ENCODE assay signal across 17 cellular contexts in the genomic region with DNA sequence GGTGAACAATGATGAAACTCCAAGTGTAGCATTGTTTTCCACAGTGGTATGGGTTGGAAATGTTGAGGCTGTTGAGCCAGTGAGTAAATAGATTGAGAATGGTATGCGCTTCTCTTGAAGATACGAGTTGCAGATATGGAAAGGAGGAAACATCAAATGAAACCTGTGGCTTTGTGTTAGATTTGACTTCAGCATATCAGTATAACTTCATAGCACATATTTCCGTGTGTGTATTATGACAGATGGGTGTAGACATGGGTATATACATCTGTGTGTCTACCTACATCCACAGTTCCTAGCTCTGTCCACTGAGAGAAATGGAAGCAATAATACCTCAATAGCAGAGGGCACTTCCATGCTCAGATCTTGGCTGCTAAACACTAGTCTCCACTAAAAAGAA. TPM values are rescaled to one million over a fixed set of nuclear protein-coding genes. Genes with fewer than 3 reads are reported as not detected.
DNase-seq lines count a peak whose midpoint lies in the region; ATAC-seq and TF ChIP-seq lines count a peak whose summit lies in the region.
"Had no signal": no experiment of that assay in that cellular context is flagged by ENCODE, and none has a peak within 500 bp of the region (broad histone marks: within the 10 kb centered on the region; RNA-seq: fewer than 3 reads in every experiment).

No MANE protein-coding gene starts in this region.

- H3K27me3 ChIP-seq in CD8-positive, alpha-beta T cell (ENCODE audit: insufficient read depth, low read length): no peaks in the 10 kb centered on the region
- no peaks in the 10 kb centered on the region for H3K27me3 ChIP-seq in osteoblast (ENCODE audit: insufficient read depth, low read length)
- H3K27me3 ChIP-seq: BE2C had no signal

- H3K4me3 Mint-ChIP-seq in activated T-cell treated with anti-CD3 and anti-CD28 coated beads, Interleukin-2, amount 50 U/mL, for 4 hours: no peak overlapping the region
- no peak overlapping the region for H3K4me3 Mint-ChIP-seq in CD8-positive, alpha-beta T cell
- no peak overlapping the region for H3K4me3 Mint-ChIP-seq in activated T-helper 1 cell treated with anti-CD3 and anti-CD28 coated beads, Interleukin-12 subunit alpha, Interleukin-12 subunit beta, Interleukin-2, Interleukin-4 antibody, amounts not matched to agents 30 ng/mL and 10 ng/mL and 1 ng/mL, durations not matched to agents 14 hours and 24 hours and 36 hours
- H3K4me3 Mint-ChIP-seq: CD8-positive, alpha-beta memory T cell had no signal

- CTCF ChIA-PET in CD8-positive, alpha-beta T cell (lab: Charles Lee): interaction anchor here (1.2 kb wide), 1 partner anchor 23 kb away, joined by 4 read pairs; no protein-coding TSS in a partner anchor

- no peak overlapping the region for H2AFZ ChIP-seq in osteoblast (ENCODE audit: low read length)

- ATAC-seq in activated T-cell treated with anti-CD3 and anti-CD28 coated beads, Interleukin-2, amount 50 U/mL, for 4 hours: peak; percentile 29 to 39
- ATAC-seq in CD8-positive, alpha-beta T cell: no peak
- no peak for ATAC-seq in GM21360 (IDR thresholded peaks at IDR 0.05; ENCODE audit: unreplicated experiment)
- ATAC-seq: A549 had no signal

- H3K79me2 ChIP-seq in osteoblast (ENCODE audit: insufficient read depth, low read length): peaks cover 19% of the 10 kb centered on the region

- intact Hi-C loops in CD8-positive, alpha-beta T cell (cut with DNase I, micrococcal nuclease): no loop called here
- intact Hi-C loops in activated T-helper 1 cell treated with anti-CD3 and anti-CD28 coated beads, Interleukin-12 subunit alpha, Interleukin-12 subunit beta, Interleukin-2, Interleukin-4 antibody, amounts not matched to agents 30 ng/mL and 10 ng/mL and 1 ng/mL, durations not matched to agents 14 hours and 24 hours and 36 hours (cut with micrococcal nuclease): no loop called here

- H3K27me3 Mint-ChIP-seq in activated T-cell treated with anti-CD3 and anti-CD28 coated beads, Interleukin-2, amount 50 U/mL, for 4 hours (ENCODE audit: low read depth): peaks cover 7% of the 10 kb centered on the region
- no peaks in the 10 kb centered on the region for H3K27me3 Mint-ChIP-seq in CD8-positive, alpha-beta T cell (ENCODE audit: low read depth)
- H3K27me3 Mint-ChIP-seq in activated T-helper 1 cell treated with anti-CD3 and anti-CD28 coated beads, Interleukin-12 subunit alpha, Interleukin-12 subunit beta, Interleukin-2, Interleukin-4 antibody, amounts not matched to agents 30 ng/mL and 10 ng/mL and 1 ng/mL, durations not matched to agents 14 hours and 24 hours and 36 hours (ENCODE audit: insufficient read depth): peaks cover 14% of the 10 kb centered on the region

- H3K4me3 ChIP-seq in CD8-positive, alpha-beta T cell (ENCODE audit: low read depth, low read length): no peak overlapping the region
- no peak overlapping the region for H3K4me3 ChIP-seq in osteoblast (ENCODE audit: insufficient read depth, low read length)
- H3K4me3 ChIP-seq: A549 had no signal

- no peak overlapping the region for H3K27ac ChIP-seq in CD8-positive, alpha-beta T cell (ENCODE audit: low read depth, low read length)
- H3K27ac ChIP-seq in osteoblast (ENCODE audit: low read depth, low read length): no peak overlapping the region
- H3K27ac ChIP-seq: A549, C4-2B had no signal

- H3K4me1 Mint-ChIP-seq in activated T-cell treated with anti-CD3 and anti-CD28 coated beads, Interleukin-2, amount 50 U/mL, for 4 hours (ENCODE audit: low read depth): peaks cover 19% of the 10 kb centered on the region
- peaks cover 44% of the 10 kb centered on the region for H3K4me1 Mint-ChIP-seq in CD8-positive, alpha-beta T cell (ENCODE audit: low read depth)
- peaks cover 33% of the 10 kb centered on the region for H3K4me1 Mint-ChIP-seq in activated T-helper 1 cell treated with anti-CD3 and anti-CD28 coated beads, Interleukin-12 subunit alpha, Interleukin-12 subunit beta, Interleukin-2, Interleukin-4 antibody, amounts not matched to agents 30 ng/mL and 10 ng/mL and 1 ng/mL, durations not matched to agents 14 hours and 24 hours and 36 hours (ENCODE audit: low read depth)

- H3K9me3 ChIP-seq in CD8-positive, alpha-beta T cell (ENCODE audit: low read length): peaks cover 8% of the 10 kb centered on the region
- peaks cover 9% of the 10 kb centered on the region for H3K9me3 ChIP-seq in osteoblast (ENCODE audit: low read depth, low read length)

- no peak for DNase-seq in activated T-cell treated with anti-CD3 and anti-CD28 coated beads, Interleukin-2, amount 50 U/mL, for 4 hours
- DNase-seq in activated T-cell treated with anti-CD3 and anti-CD28 coated beads for 4 hours: no peak
- DNase-seq in 8988T: peak; percentile 1
- DNase-seq in CD8-positive, alpha-beta T cell: no peak
- DNase-seq in activated T-helper 1 cell treated with anti-CD3 and anti-CD28 coated beads, Interleukin-12 subunit alpha, Interleukin-12 subunit beta, Interleukin-2, Interleukin-4 antibody, amounts not matched to agents 30 ng/mL and 10 ng/mL and 1 ng/mL, durations not matched to agents 14 hours and 24 hours and 36 hours (ENCODE audit: low spot score): no peak
- no peak for DNase-seq in OCI-M1 (lab: John Stamatoyannopoulos, UW)
- no peak for DNase-seq in osteoblast (ENCODE audit: insufficient read length, low spot score, missing footprints)
- DNase-seq: BE2C; CD8-positive, alpha-beta memory T cell; DMS53; GF-D8; HCEC 1CT; IMR-90 had no signal

- no peak overlapping the region for H3K4me2 ChIP-seq in osteoblast (ENCODE audit: insufficient read depth, low read length)
- H3K4me2 ChIP-seq: A549 had no signal

- no peak for TF ChIP-seq CTCF in CD8-positive, alpha-beta T cell (IDR thresholded peaks at IDR 0.05)
- TF ChIP-seq CTCF in osteoblast (IDR thresholded peaks at IDR 0.05; ENCODE audit: extremely low read depth, low read depth, low read length): no peak

- peak overlapping the region; percentile 28 for H3K27ac Mint-ChIP-seq in CD8-positive, alpha-beta T cell
- H3K27ac Mint-ChIP-seq in activated T-helper 1 cell treated with anti-CD3 and anti-CD28 coated beads, Interleukin-12 subunit alpha, Interleukin-12 subunit beta, Interleukin-2, Interleukin-4 antibody, amounts not matched to agents 30 ng/mL and 10 ng/mL and 1 ng/mL, durations not matched to agents 14 hours and 24 hours and 36 hours: peak overlapping the region; percentile 13

- H3K9me3 Mint-ChIP-seq in activated T-cell treated with anti-CD3 and anti-CD28 coated beads, Interleukin-2, amount 50 U/mL, for 4 hours: peaks cover 21% of the 10 kb centered on the region
- H3K9me3 Mint-ChIP-seq in CD8-positive, alpha-beta T cell: peaks cover 17% of the 10 kb centered on the region
- H3K9me3 Mint-ChIP-seq in activated T-helper 1 cell treated with anti-CD3 and anti-CD28 coated beads, Interleukin-12 subunit alpha, Interleukin-12 subunit beta, Interleukin-2, Interleukin-4 antibody, amounts not matched to agents 30 ng/mL and 10 ng/mL and 1 ng/mL, durations not matched to agents 14 hours and 24 hours and 36 hours: peaks cover 25% of the 10 kb centered on the region

- no peaks in the 10 kb centered on the region for H3K36me3 ChIP-seq in CD8-positive, alpha-beta T cell (ENCODE audit: insufficient read depth, low read length)
- H3K36me3 ChIP-seq in osteoblast (ENCODE audit: insufficient read depth, low read length): peaks cover 19% of the 10 kb centered on the region
- H3K36me3 ChIP-seq: BE2C had no signal

- POLR2A ChIA-PET in CD8-positive, alpha-beta T cell (lab: Charles Lee): no interaction called here

- H3K4me1 ChIP-seq in CD8-positive, alpha-beta T cell (ENCODE audit: insufficient read depth, low read length): peaks cover 48% of the 10 kb centered on the region
- H3K4me1 ChIP-seq in osteoblast (ENCODE audit: insufficient read depth, low read length): peaks cover 14% of the 10 kb centered on the region
- H3K4me1 ChIP-seq: A549, BE2C had no signal

- peaks cover 53% of the 10 kb centered on the region for H4K20me1 ChIP-seq in osteoblast (ENCODE audit: insufficient read depth, low read length)

- H3K36me3 Mint-ChIP-seq in activated T-cell treated with anti-CD3 and anti-CD28 coated beads, Interleukin-2, amount 50 U/mL, for 4 hours (ENCODE audit: insufficient read depth): peaks cover 9% of the 10 kb centered on the region
- H3K36me3 Mint-ChIP-seq in CD8-positive, alpha-beta T cell: peaks cover 7% of the 10 kb centered on the region
- H3K36me3 Mint-ChIP-seq in activated T-helper 1 cell treated with anti-CD3 and anti-CD28 coated beads, Interleukin-12 subunit alpha, Interleukin-12 subunit beta, Interleukin-2, Interleukin-4 antibody, amounts not matched to agents 30 ng/mL and 10 ng/mL and 1 ng/mL, durations not matched to agents 14 hours and 24 hours and 36 hours (ENCODE audit: low read depth): peaks cover 3% of the 10 kb centered on the region
- H3K36me3 Mint-ChIP-seq: CD8-positive, alpha-beta memory T cell had no signal

RNA-seq across cellular contexts. Expression of a gene that starts 8.0 kb away (rescaled TPM):
- total RNA-seq in activated T-cell treated with anti-CD3 and anti-CD28 coated beads, Interleukin-2, amount 50 U/mL, for 4 hours: 1 to 10 TPM in 2 of 3 donors, under 1 TPM in 1; 0.53 to 2.1 (median 1.3) TPM
- 10 to 100 TPM; 32.4 to 38.4 TPM for total RNA-seq in CD8-positive, alpha-beta T cell
- 1.6 and 2.5 TPM in 2 replicates for total RNA-seq in activated T-helper 1 cell treated with anti-CD3 and anti-CD28 coated beads, Interleukin-12 subunit alpha, Interleukin-12 subunit beta, Interleukin-2, Interleukin-4 antibody, amounts not matched to agents 30 ng/mL and 10 ng/mL and 1 ng/mL, durations not matched to agents 14 hours and 24 hours and 36 hours
- 94.8 and 127 TPM in 2 replicates for total RNA-seq in osteoblast
- total RNA-seq: HT-29 had no signal

Comparison
In these comparisons a context has a peak if more than half of its experiments do, and no peak if none do; other contexts are left out.
1. ATAC-seq: peak in activated T-cell treated with anti-CD3 and anti-CD28 coated beads, Interleukin-2, amount 50 U/mL, for 4 hours (2 of 2); none in CD8-positive, alpha-beta T cell (single experiment) and GM21360 (single experiment).